ENCODE assay signal across 1 cellular context in the genomic region with DNA sequence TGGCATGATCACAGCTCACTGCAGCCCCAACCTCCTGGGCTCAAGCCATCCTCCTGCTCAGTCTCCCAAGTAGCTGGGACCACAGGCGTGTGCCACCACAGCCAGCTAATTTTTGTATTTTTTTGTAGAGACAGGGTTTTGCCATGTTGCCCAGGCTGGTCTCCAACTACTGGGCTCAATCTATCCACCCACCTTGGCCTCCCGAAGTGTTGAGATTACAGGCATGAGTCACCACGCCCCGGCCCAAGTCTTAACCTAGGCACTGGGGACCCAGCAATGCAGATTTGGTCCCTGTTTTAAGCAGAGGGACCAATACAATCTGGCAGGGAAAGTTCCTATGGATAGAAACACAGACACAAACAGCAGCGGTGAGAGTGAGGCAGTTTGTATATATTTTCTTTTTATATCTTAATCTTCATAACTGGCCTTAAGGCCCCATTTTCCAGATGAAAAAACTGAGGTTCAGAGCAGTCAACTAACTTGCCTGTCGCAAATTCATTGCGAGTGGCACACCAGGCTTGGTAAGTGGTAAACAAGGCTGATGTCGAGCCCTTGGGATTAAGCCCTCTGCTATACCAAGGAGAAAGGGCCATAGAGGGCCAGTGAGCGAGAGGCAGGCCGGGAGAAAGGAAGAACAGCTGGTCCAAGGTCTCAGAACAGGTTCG.
TF ChIP-seq lines count a peak whose summit lies in the region.

No MANE protein-coding gene starts in this region.

TF ChIP-seq in endothelial cell of umbilical vein, 7 proteins besides CTCF, POLR2A, EP300 and RAD21 (continued from another document):
- TF ChIP-seq, protein P1, sequence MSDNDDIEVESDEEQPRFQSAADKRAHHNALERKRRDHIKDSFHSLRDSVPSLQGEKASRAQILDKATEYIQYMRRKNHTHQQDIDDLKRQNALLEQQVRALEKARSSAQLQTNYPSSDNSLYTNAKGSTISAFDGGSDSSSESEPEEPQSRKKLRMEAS (IDR thresholded peaks at IDR 0.05; ENCODE audit: insufficient read depth, insufficient read length): no peak
- TF ChIP-seq JUN (IDR thresholded peaks at IDR 0.05; ENCODE audit: borderline replicate concordance, insufficient read depth, insufficient read length, low read depth) (no peak), FOS (IDR thresholded peaks at IDR 0.05; ENCODE audit: borderline replicate concordance, insufficient read depth, low read length) (no peak)
